Comparison of ENCODE assay signal across 10 cellular contexts in the genomic region with DNA sequence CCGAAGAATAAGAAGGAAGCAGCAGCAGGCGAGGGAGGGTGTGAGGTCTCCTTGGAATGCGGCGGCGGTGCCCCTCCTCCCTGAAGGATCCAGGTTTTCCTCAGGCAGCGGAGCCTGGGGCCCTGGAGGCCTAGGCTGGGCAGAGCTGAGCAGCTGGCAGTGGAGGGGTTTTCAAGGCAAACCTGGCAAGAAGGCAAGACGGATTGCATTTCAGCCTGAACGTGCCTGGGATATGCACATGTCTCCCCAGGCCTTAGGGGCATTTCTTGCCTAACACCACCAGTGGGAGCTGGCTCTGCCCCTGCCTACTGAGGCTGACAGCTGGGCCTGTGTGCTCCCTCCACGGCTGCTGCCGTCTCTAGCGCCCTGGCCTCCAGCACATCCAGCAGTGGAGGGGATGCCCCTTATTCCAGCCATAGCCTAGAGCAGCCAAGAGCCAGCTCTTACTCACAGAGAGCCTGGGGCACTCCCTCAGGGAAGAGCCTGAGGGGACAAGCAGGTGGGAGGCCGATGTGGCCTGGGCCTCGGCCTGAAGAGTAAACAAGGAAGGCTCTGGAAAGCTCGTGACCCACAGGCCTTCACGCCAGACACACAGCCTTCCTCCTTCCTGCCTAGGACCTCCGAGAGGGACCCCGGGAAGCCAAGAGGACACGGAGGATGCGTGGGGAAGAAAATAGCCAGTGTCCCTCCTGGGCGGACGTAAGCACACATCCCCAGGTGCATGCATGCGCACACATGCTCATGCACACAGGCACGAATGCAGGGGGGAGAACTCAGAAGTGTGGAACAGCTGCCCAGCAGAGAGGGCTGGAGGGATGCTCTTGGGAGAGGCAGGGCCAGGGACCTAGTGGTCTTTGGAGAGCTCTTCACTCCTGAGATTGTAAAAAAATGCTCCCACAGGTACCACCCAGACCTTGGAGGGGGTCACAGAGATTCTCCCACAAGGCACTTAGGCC. TPM values are rescaled to one million over a fixed set of nuclear protein-coding genes. Genes with fewer than 3 reads are reported as not detected.
DNase-seq lines count a peak whose midpoint lies in the region; ATAC-seq and TF ChIP-seq lines count a peak whose summit lies in the region.
"Had no signal": no experiment of that assay in that cellular context is flagged by ENCODE, and none has a peak within 500 bp of the region (broad histone marks: within the 10 kb centered on the region; RNA-seq: fewer than 3 reads in every experiment).

No MANE protein-coding gene starts in this region.

- H3K9me3 ChIP-seq in HEK293 (ENCODE audit: control insufficient read depth, insufficient read depth, low read depth, low read length) = no peaks in the 10 kb centered on the region
- no peaks in the 10 kb centered on the region for H3K9me3 ChIP-seq in Panc1 (ENCODE audit: control insufficient read depth, insufficient read depth, low read depth, low read length)
- no peaks in the 10 kb centered on the region for H3K9me3 ChIP-seq in tibial nerve

- no peak for TF ChIP-seq POLR2A in tibial nerve (IDR thresholded peaks at IDR 0.05)

- intact Hi-C loops in Panc1 (cut with micrococcal nuclease; ENCODE audit: unreplicated experiment) = no loop called here

- in situ Hi-C loops in Panc1 (cut with HindIII; ENCODE audit: low pct_unique_long_range_greater_than_20kb, low sequenced_read_pairs) = no loop called here

- BruUV-seq in Panc1 (replicated peaks; lab: Mats Ljungman, UMichigan) = no TSS peak

- DNase-seq in Panc1 (ENCODE audit: low read depth, low spot score) = no peak
- peak; percentile 59 for DNase-seq in glomerular visceral epithelial cell (ENCODE audit: extremely low spot score)
- peak; percentile 77 for DNase-seq in skeletal muscle cell (ENCODE audit: low read depth)
- DNase-seq in OCI-M2 (lab: John Stamatoyannopoulos, UW; ENCODE audit: unreplicated experiment) = no peak
- no peak for DNase-seq in activated CD4-positive, alpha-beta T cell treated with anti-CD3 and anti-CD28 coated beads for 4 hours
- DNase-seq in tibial nerve (ENCODE audit: low spot score in 2 of 2) = no peak
- no peak for DNase-seq in RKO (ENCODE audit: low spot score)
- DNase-seq: activated CD4-positive, alpha-beta memory T cell treated with anti-CD3 and anti-CD28 coated beads for 36 hours; stimulated activated CD4-positive, alpha-beta T cell treated with anti-CD3 and anti-CD28 coated beads, Interleukin-2, amount 100 ng/mL, for 24 hours had no signal

- 68 to 73% methylated on average over 21 to 23 of the region's 23 CpGs for WGBS in tibial nerve, 2 donors

- no peaks in the 10 kb centered on the region; the same call in 1 of the 2 replicates for H3K4me1 ChIP-seq in HEK293 (ENCODE audit: control insufficient read depth, insufficient read depth, low read length)
- peaks cover 10% of the 10 kb centered on the region for H3K4me1 ChIP-seq in Panc1 (ENCODE audit: control insufficient read depth, insufficient read depth, low read length)
- H3K4me1 ChIP-seq in tibial nerve = peaks cover 0 to 66% (median 10%) of the 10 kb centered on the region in 4 donors

- H3K36me3 ChIP-seq in HEK293 (ENCODE audit: control insufficient read depth in 2 of 2, insufficient read depth in 1 of 2, low read length in 2 of 2) (no peaks in the 10 kb centered on the region), Panc1 (ENCODE audit: control insufficient read depth, insufficient read depth, low read length) (no peaks in the 10 kb centered on the region), tibial nerve (no peaks in the 10 kb centered on the region)

- CTCF ChIA-PET in HEK293 (lab: Yijun Ruan, JAX) (interaction anchor here (1.1 kb wide), 1 partner anchor 8 kb away, joined by 3 read pairs; no protein-coding TSS in a partner anchor), Panc1 (lab: Charles Lee) (no interaction called here)

- H3K27ac ChIP-seq in HEK293 (ENCODE audit: extremely low read depth, low read depth, low read length) (no peak overlapping the region), Panc1 (ENCODE audit: low read length) (peak overlapping the region; percentile 17; the same call in 1 of the 2 replicates), tibial nerve (peak overlapping the region in 2 of 4 donors; percentile 25 to 60)

- TF ChIP-seq CTCF in HEK293 (tag by site-specific recombination; IDR thresholded peaks at IDR 0.05) (peak; percentile 63), Panc1 (IDR thresholded peaks at IDR 0.05) (no peak), tibial nerve (IDR thresholded peaks at IDR 0.05) (no peak)

- peak; percentile 68 for ATAC-seq in Panc1

- POLR2A ChIA-PET in HEK293 (lab: Yijun Ruan, JAX) (interaction anchor here (0.6 to 0.7 kb wide), 3 partner anchors 24 to 689 kb away, joined by 3 to 8 read pairs (median 3); partner anchors contain the start of gene PGF), Panc1 (lab: Charles Lee) (interaction anchor here (1.2 kb wide), 1 partner anchor 120 kb away, joined by 3 read pairs; no protein-coding TSS in a partner anchor)

- TF ChIP-seq EP300 in tibial nerve (IDR thresholded peaks at IDR 0.05) = no peak

- H3K27me3 ChIP-seq in Panc1 (ENCODE audit: control insufficient read depth, insufficient read depth, low read length) (no peaks in the 10 kb centered on the region), tibial nerve (no peaks in the 10 kb centered on the region)

- H3K4me3 ChIP-seq in HEK293 (ENCODE audit: low read depth, low read length) (no peak overlapping the region), Panc1 (ENCODE audit: low read depth in 2 of 2, low read length in 2 of 2) (no peak overlapping the region), skeletal muscle cell (ENCODE audit: low read depth, low read length) (no peak overlapping the region), tibial nerve (no peak overlapping the region)

TF ChIP-seq in HEK293, 187 proteins besides CTCF, POLR2A, EP300 and RAD21:
- TF ChIP-seq, protein P1, sequence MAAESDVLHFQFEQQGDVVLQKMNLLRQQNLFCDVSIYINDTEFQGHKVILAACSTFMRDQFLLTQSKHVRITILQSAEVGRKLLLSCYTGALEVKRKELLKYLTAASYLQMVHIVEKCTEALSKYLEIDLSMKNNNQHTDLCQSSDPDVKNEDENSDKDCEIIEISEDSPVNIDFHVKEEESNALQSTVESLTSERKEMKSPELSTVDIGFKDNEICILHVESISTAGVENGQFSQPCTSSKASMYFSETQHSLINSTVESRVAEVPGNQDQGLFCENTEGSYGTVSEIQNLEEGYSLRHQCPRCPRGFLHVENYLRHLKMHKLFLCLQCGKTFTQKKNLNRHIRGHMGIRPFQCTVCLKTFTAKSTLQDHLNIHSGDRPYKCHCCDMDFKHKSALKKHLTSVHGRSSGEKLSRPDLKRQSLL (tag by site-specific recombination; IDR thresholded peaks at IDR 0.05) = peak; percentile 76; the same call in 1 of the 2 replicates
- peak; percentile 84 for TF ChIP-seq ZNF341 (tag by site-specific recombination; IDR thresholded peaks at IDR 0.05; ENCODE audit: low read depth)
- TF ChIP-seq ZFP3 (tag by site-specific recombination; IDR thresholded peaks at IDR 0.05; ENCODE audit: low read depth) = no peak

RNA-seq across cellular contexts. Expression of gene EIF2B2, which starts 23.0 kb away (rescaled TPM):
- total RNA-seq in Panc1 (2021; ENCODE audit: unreplicated experiment) (37.5 TPM), tibial nerve (10 to 100 TPM; 26.1 to 44.9 (median 36.1) TPM)
- polyA plus RNA-seq in Panc1 (2012; ENCODE audit: insufficient read length) = 42.1 TPM

RNA-seq across cellular contexts. Expression of gene PGF, which starts 24.3 kb away (rescaled TPM):
- total RNA-seq in Panc1 (2021; ENCODE audit: unreplicated experiment) = 7.3 TPM
- polyA plus RNA-seq in Panc1 (2012; ENCODE audit: insufficient read length) = 24.9 TPM
- 10 to 100 TPM; 13.2 to 39.5 (median 18.0) TPM for total RNA-seq in tibial nerve

RNA-seq across cellular contexts. Expression of gene RPS6KL1, which starts 56.7 kb away (rescaled TPM):
- total RNA-seq in Panc1 (2021; ENCODE audit: unreplicated experiment) (14.9 TPM), tibial nerve (10 to 100 TPM in 2 of 4 donors, 1 to 10 TPM in 2; 2.0 to 20.7 (median 7.7) TPM)
- polyA plus RNA-seq in Panc1 (2012; ENCODE audit: insufficient read length) = 22.4 TPM

Comparison
In these comparisons a context has a peak if more than half of its experiments do, and no peak if none do; other contexts are left out.
1. DNase-seq: peak in glomerular visceral epithelial cell (single experiment) and skeletal muscle cell (single experiment); none in Panc1 (single experiment), OCI-M2 (single experiment), activated CD4-positive, alpha-beta T cell treated with anti-CD3 and anti-CD28 coated beads for 4 hours (0 of 2), tibial nerve (0 of 2) and RKO (single experiment).